1 cellular context compared by ENCODE assay signal in genomic region chr17:50209472-50210248, GRCh38.
A peak's percentile ranks its signal among the peaks of the same experiment; 100 is the strongest.
TF ChIP-seq lines count a peak whose summit lies in the region.

No MANE protein-coding gene starts in this region.

TF ChIP-seq in HepG2, 621 proteins besides CTCF, POLR2A, EP300 and RAD21:
- TF ChIP-seq ZFP37 (CRISPR knock-in tag; IDR thresholded peaks at IDR 0.05; ENCODE audit: borderline replicate concordance) (no peak), PATZ1 (CRISPR knock-in tag; IDR thresholded peaks at IDR 0.05) (0 out of 2 replicates have a peak, but pooled peaks have one; percentile 13), ARID3A (IDR thresholded peaks at IDR 0.05; ENCODE audit: low read depth, low read length) (no peak), NONO (IDR thresholded peaks at IDR 0.05) (no peak), NONO (CRISPR knock-in tag; conservative IDR thresholded peaks at IDR 0.05) (no peak), ZNF672 (CRISPR knock-in tag; IDR thresholded peaks at IDR 0.05) (peak; percentile 95), KAT7 (CRISPR knock-in tag; IDR thresholded peaks at IDR 0.05; ENCODE audit: borderline replicate concordance) (no peak), NAIF1 (CRISPR knock-in tag; IDR thresholded peaks at IDR 0.05; ENCODE audit: borderline replicate concordance) (no peak), KLF12 (CRISPR knock-in tag; IDR thresholded peaks at IDR 0.05; ENCODE audit: borderline replicate concordance) (no peak), NR2C2 (CRISPR knock-in tag; IDR thresholded peaks at IDR 0.05; ENCODE audit: borderline replicate concordance) (peak; percentile 56; the same call in 1 of the 2 replicates), PBX2 (CRISPR knock-in tag; IDR thresholded peaks at IDR 0.05) (no peak), ZNF687 (CRISPR knock-in tag; IDR thresholded peaks at IDR 0.05) (peak; percentile 21; the same call in 1 of the 2 replicates), EHMT2 (IDR thresholded peaks at IDR 0.05; ENCODE audit: borderline replicate concordance, low read depth, low read length) (no peak), PRMT3 (CRISPR knock-in tag; IDR thresholded peaks at IDR 0.05; ENCODE audit: borderline replicate concordance, low read depth) (0 out of 2 replicates have a peak, but pooled peaks have one; percentile 38), AGO2 (optimal IDR thresholded peaks at IDR 0.05; ENCODE audit: low read depth, low read length) (no peak), ZNF768 (CRISPR knock-in tag; IDR thresholded peaks at IDR 0.05) (peak; percentile 5; the same call in 1 of the 2 replicates), MIER2 (CRISPR knock-in tag; IDR thresholded peaks at IDR 0.05) (no peak), NFKB2 (CRISPR knock-in tag; IDR thresholded peaks at IDR 0.05; ENCODE audit: borderline replicate concordance) (no peak), TCF12 (IDR thresholded peaks at IDR 0.05) (no peak), TCF12 (CRISPR knock-in tag; IDR thresholded peaks at IDR 0.05) (no peak), ELF4 (CRISPR knock-in tag; IDR thresholded peaks at IDR 0.05; ENCODE audit: borderline replicate concordance) (no peak), ZNF124 (CRISPR knock-in tag; IDR thresholded peaks at IDR 0.05) (no peak), TSC22D2 (CRISPR knock-in tag; IDR thresholded peaks at IDR 0.05; ENCODE audit: borderline replicate concordance) (no peak), DPF2 (CRISPR knock-in tag; IDR thresholded peaks at IDR 0.05; ENCODE audit: borderline replicate concordance, low read depth) (no peak), ZNF253 (CRISPR knock-in tag; IDR thresholded peaks at IDR 0.05; ENCODE audit: borderline replicate concordance) (no peak), DDIT3 (CRISPR knock-in tag; IDR thresholded peaks at IDR 0.05) (no peak), GABPB1 (CRISPR knock-in tag; IDR thresholded peaks at IDR 0.05) (no peak), ZNF441 (CRISPR knock-in tag; IDR thresholded peaks at IDR 0.05; ENCODE audit: borderline replicate concordance) (no peak), SP4 (CRISPR knock-in tag; IDR thresholded peaks at IDR 0.05) (0 out of 2 replicates have a peak, but pooled peaks have one; percentile 26), MEIS2 (CRISPR knock-in tag; IDR thresholded peaks at IDR 0.05) (no peak), SMARCE1 (IDR thresholded peaks at IDR 0.05; ENCODE audit: borderline replicate concordance) (no peak), SSRP1 (CRISPR knock-in tag; IDR thresholded peaks at IDR 0.05) (no peak), NR2F6 (IDR thresholded peaks at IDR 0.05) (no peak), NR2F6 (CRISPR knock-in tag; IDR thresholded peaks at IDR 0.05) (peak; percentile 9; the same call in 1 of the 2 replicates), ZNF878 (CRISPR knock-in tag; IDR thresholded peaks at IDR 0.05) (no peak), ZNF513 (CRISPR knock-in tag; conservative IDR thresholded peaks at IDR 0.05) (no peak), ZBTB14 (CRISPR knock-in tag; IDR thresholded peaks at IDR 0.05) (no peak), ZNF280D (CRISPR knock-in tag; IDR thresholded peaks at IDR 0.05) (no peak)
